Comparison of ENCODE assay signal across 22 cellular contexts in the genomic region with DNA sequence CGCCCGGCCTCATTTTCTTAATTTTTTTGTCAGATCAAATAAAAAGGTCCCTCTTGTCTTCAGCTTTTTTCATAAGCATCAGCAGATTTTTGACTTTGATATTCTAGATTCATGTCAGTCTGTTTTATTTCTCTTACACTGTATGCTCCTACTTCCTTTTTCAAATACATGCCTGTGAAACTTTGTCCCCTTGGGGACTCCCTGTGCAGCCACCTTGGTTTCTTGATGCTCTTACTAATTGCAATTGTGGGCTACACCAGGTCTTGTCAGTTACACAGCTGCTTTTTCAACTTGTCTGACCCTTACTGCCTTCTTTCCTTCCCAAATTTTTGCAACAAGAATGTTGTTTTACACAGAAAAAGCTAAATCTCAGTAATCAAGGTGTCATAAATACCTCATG.
DNase-seq lines count a peak whose midpoint lies in the region; ATAC-seq, FAIRE-seq and TF ChIP-seq lines count a peak whose summit lies in the region.
"Had no signal": no experiment of that assay in that cellular context is flagged by ENCODE, and none has a peak within 500 bp of the region (broad histone marks: within the 10 kb centered on the region; RNA-seq: fewer than 3 reads in every experiment).

No MANE protein-coding gene starts in this region.

- no peak overlapping the region for H3K4me3 ChIP-seq in GM12878
- H3K4me3 ChIP-seq: A549; BLaER1 treated with 17β-estradiol and CSF1 and Interleukin-3, amounts not matched to agents 10 nM and 100 nM had no signal

- TF ChIP-seq POLR2A in GM12878 (IDR thresholded peaks at IDR 0.05; ENCODE audit: low read depth, low read length), result no peak

- H3K27me3 ChIP-seq in GM12878 (replicated peaks in 1 of 2; ENCODE audit: control insufficient read depth in 2 of 2, insufficient read depth in 2 of 2, low read length in 1 of 2), result no peaks in the 10 kb centered on the region
- H3K27me3 ChIP-seq: BLaER1 treated with 17β-estradiol and CSF1 and Interleukin-3, amounts not matched to agents 10 nM and 100 nM had no signal

- no CpG with 5 or more reads among the region's 2 CpGs for WGBS in GM12878 (ENCODE audit: insufficient coverage, insufficient replicate concordance, low lambda C conversion rate, missing lambda C conversion rate)

- ATAC-seq in HG02759 (IDR thresholded peaks at IDR 0.05; ENCODE audit: unreplicated experiment) (peak; percentile 52), GM12878 (peak; percentile 28; the same call in 1 of the 3 replicates), GM19452 (IDR thresholded peaks at IDR 0.05; ENCODE audit: unreplicated experiment) (no peak)
- ATAC-seq: A549; CD8-positive, alpha-beta T cell had no signal

- in situ Hi-C loops in GM12878 (cut with MboI), result no loop called here

- H3K4me2 ChIP-seq in GM12878 (ENCODE audit: control insufficient read depth, insufficient read depth), result no peak overlapping the region
- H3K4me2 ChIP-seq: A549 had no signal

- H3K27me3 Mint-ChIP-seq in activated CD4-positive, alpha-beta T cell treated with anti-CD3 and anti-CD28 coated beads, Interleukin-2, amount 10 ng/mL, durations not matched to agents 24 days and 14 days, result no peaks in the 10 kb centered on the region
- no peaks in the 10 kb centered on the region for H3K27me3 Mint-ChIP-seq in activated CD4-positive, alpha-beta T cell treated with anti-CD3 and anti-CD28 coated beads, Interleukin-2, amount 10 ng/mL, durations not matched to agents 7 days and 5 days
- H3K27me3 Mint-ChIP-seq: B cell; CD4-positive, alpha-beta T cell had no signal

- H3K9me3 Mint-ChIP-seq in activated CD4-positive, alpha-beta T cell treated with anti-CD3 and anti-CD28 coated beads, Interleukin-2, amount 10 ng/mL, durations not matched to agents 24 days and 14 days, result no peaks in the 10 kb centered on the region
- peaks cover 4% of the 10 kb centered on the region for H3K9me3 Mint-ChIP-seq in activated CD4-positive, alpha-beta T cell treated with anti-CD3 and anti-CD28 coated beads, Interleukin-2, amount 10 ng/mL, durations not matched to agents 7 days and 5 days
- H3K9me3 Mint-ChIP-seq: CD8-positive, alpha-beta T cell had no signal

- intact Hi-C loops in activated CD4-positive, alpha-beta T cell treated with anti-CD3 and anti-CD28 coated beads, Interleukin-2, amount 10 ng/mL, durations not matched to agents 24 days and 14 days (cut with micrococcal nuclease), result no loop called here
- intact Hi-C loops in GM12878 (cut with micrococcal nuclease; ENCODE audit: unreplicated experiment), result no loop called here

- no peak overlapping the region for H3K9ac ChIP-seq in GM12878 (ENCODE audit: control insufficient read depth, insufficient read depth, low read length)
- H3K9ac ChIP-seq: BLaER1 treated with 17β-estradiol and CSF1 and Interleukin-3, amounts not matched to agents 10 nM and 100 nM had no signal

- no peak for TF ChIP-seq CTCF in GM12878 (IDR thresholded peaks at IDR 0.05 in 2 of 3, conservative IDR thresholded peaks at IDR 0.05 in 1 of 3; ENCODE audit: control insufficient read depth in 2 of 3, extremely low read depth in 1 of 3, insufficient read depth in 1 of 3, low read depth in 3 of 3, low read length in 3 of 3)

- H3K27ac Mint-ChIP-seq in activated CD4-positive, alpha-beta T cell treated with anti-CD3 and anti-CD28 coated beads, Interleukin-2, amount 10 ng/mL, durations not matched to agents 24 days and 14 days, result no peak overlapping the region
- no peak overlapping the region for H3K27ac Mint-ChIP-seq in activated CD4-positive, alpha-beta T cell treated with anti-CD3 and anti-CD28 coated beads, Interleukin-2, amount 10 ng/mL, durations not matched to agents 7 days and 5 days
- H3K27ac Mint-ChIP-seq: B cell; CD4-positive, alpha-beta T cell; CD8-positive, alpha-beta T cell had no signal

- RAD21 ChIA-PET in GM12878 (lab: Charles Lee; ENCODE audit: unreplicated experiment), result no interaction called here

- H2AFZ ChIP-seq in GM12878 (ENCODE audit: control insufficient read depth, low read depth, low read length), result no peak overlapping the region

- no peak overlapping the region for H3K4me3 Mint-ChIP-seq in activated CD4-positive, alpha-beta T cell treated with anti-CD3 and anti-CD28 coated beads, Interleukin-2, amount 10 ng/mL, durations not matched to agents 24 days and 14 days
- no peak overlapping the region for H3K4me3 Mint-ChIP-seq in activated CD4-positive, alpha-beta T cell treated with anti-CD3 and anti-CD28 coated beads, Interleukin-2, amount 10 ng/mL, durations not matched to agents 7 days and 5 days
- H3K4me3 Mint-ChIP-seq: B cell; CD4-positive, alpha-beta T cell; CD8-positive, alpha-beta T cell had no signal

- no peak for TF ChIP-seq RAD21 in GM12878 (IDR thresholded peaks at IDR 0.05; ENCODE audit: insufficient read depth, low read depth, low read length)

- CTCF ChIA-PET in activated CD4-positive, alpha-beta T cell treated with anti-CD3 and anti-CD28 coated beads, Interleukin-2, amount 10 ng/mL, durations not matched to agents 7 days and 5 days (lab: Charles Lee), result no interaction called here
- CTCF ChIA-PET in GM12878 (lab: Yijun Ruan, JAX), result no interaction called here

- DNase-seq in activated CD4-positive, alpha-beta T cell treated with anti-CD3 and anti-CD28 coated beads, Interleukin-2, amount 10 ng/mL, durations not matched to agents 24 days and 14 days, result peak; percentile 8
- no peak for DNase-seq in activated CD4-positive, alpha-beta T cell treated with anti-CD3 and anti-CD28 coated beads, Interleukin-2, amount 10 ng/mL, durations not matched to agents 7 days and 5 days
- no peak for DNase-seq in GM12878 (ENCODE audit: low read depth, low spot score)
- DNase-seq in midbrain (lab: John Stamatoyannopoulos, UW), result no peak
- DNase-seq: AML-193; Caco-2; Calu3; CD4-positive, alpha-beta T cell; CD8-positive, alpha-beta T cell; DMS79 treated with DMSO at 0.1 percent for 48 hours; GF-D8 had no signal

- no TSS peak for BruUV-seq in GM12878 (replicated peaks; lab: Mats Ljungman, UMichigan)

- no peaks in the 10 kb centered on the region for H3K4me1 ChIP-seq in GM12878 (ENCODE audit: control insufficient read depth, insufficient read depth, low read length)
- H3K4me1 ChIP-seq: A549, Caco-2 had no signal

- no peaks in the 10 kb centered on the region for H3K36me3 ChIP-seq in GM12878 (ENCODE audit: control insufficient read depth in 2 of 2, insufficient read depth in 2 of 2, low read length in 1 of 2)
- H3K36me3 ChIP-seq: BLaER1 treated with 17β-estradiol and CSF1 and Interleukin-3, amounts not matched to agents 10 nM and 100 nM had no signal

- H4K20me1 ChIP-seq in GM12878 (ENCODE audit: control insufficient read depth, insufficient read depth), result no peaks in the 10 kb centered on the region
- H4K20me1 ChIP-seq: BLaER1 treated with 17β-estradiol and CSF1 and Interleukin-3, amounts not matched to agents 10 nM and 100 nM had no signal

- H3K36me3 Mint-ChIP-seq in activated CD4-positive, alpha-beta T cell treated with anti-CD3 and anti-CD28 coated beads, Interleukin-2, amount 10 ng/mL, durations not matched to agents 24 days and 14 days (ENCODE audit: low read depth), result no peaks in the 10 kb centered on the region
- H3K36me3 Mint-ChIP-seq in activated CD4-positive, alpha-beta T cell treated with anti-CD3 and anti-CD28 coated beads, Interleukin-2, amount 10 ng/mL, durations not matched to agents 7 days and 5 days (ENCODE audit: low read depth), result no peaks in the 10 kb centered on the region
- H3K36me3 Mint-ChIP-seq: CD8-positive, alpha-beta T cell had no signal

- no peak overlapping the region for H3K27ac ChIP-seq in GM12878 (ENCODE audit: control insufficient read depth, insufficient read depth)
- H3K27ac ChIP-seq: 22Rv1; A549; BLaER1 treated with 17β-estradiol and CSF1 and Interleukin-3, amounts not matched to agents 10 nM and 100 nM; C4-2B had no signal

- SMC1A ChIA-PET in GM12878 (lab: Charles Lee; ENCODE audit: uncharacterized antibody, unreplicated experiment), result interaction anchor here (0.6 kb wide), 1 partner anchor 504 kb away, joined by 4 read pairs; no protein-coding TSS in a partner anchor

- no peaks in the 10 kb centered on the region for H3K79me2 ChIP-seq in GM12878 (ENCODE audit: control insufficient read depth, insufficient read depth, low read length)

- no peaks in the 10 kb centered on the region for H3K4me1 Mint-ChIP-seq in activated CD4-positive, alpha-beta T cell treated with anti-CD3 and anti-CD28 coated beads, Interleukin-2, amount 10 ng/mL, durations not matched to agents 24 days and 14 days
- H3K4me1 Mint-ChIP-seq in activated CD4-positive, alpha-beta T cell treated with anti-CD3 and anti-CD28 coated beads, Interleukin-2, amount 10 ng/mL, durations not matched to agents 7 days and 5 days, result no peaks in the 10 kb centered on the region
- H3K4me1 Mint-ChIP-seq: B cell had no signal

- no peak for TF ChIP-seq EP300 in GM12878 (IDR thresholded peaks at IDR 0.05; ENCODE audit: borderline replicate concordance in 1 of 2, control insufficient read depth in 1 of 2, low read depth in 2 of 2, low read length in 2 of 2)

- H3K9me3 ChIP-seq in GM12878 (replicated peaks; ENCODE audit: control insufficient read depth, insufficient read depth, low read length), result no peaks in the 10 kb centered on the region
- H3K9me3 ChIP-seq: Caco-2 had no signal

- POLR2A ChIA-PET in activated CD4-positive, alpha-beta T cell treated with anti-CD3 and anti-CD28 coated beads, Interleukin-2, amount 10 ng/mL, durations not matched to agents 7 days and 5 days (lab: Charles Lee), result no interaction called here
- POLR2A ChIA-PET in GM12878 (lab: Charles Lee), result no interaction called here

- FAIRE-seq in GM12878 (lab: Jason Lieb, UNC), result no peak
- FAIRE-seq: A549, D721Med, G401.6, GM12892, GM18507 had no signal

TF ChIP-seq in GM12878, 131 proteins besides CTCF, POLR2A, EP300 and RAD21 (continues in another document):
- TF ChIP-seq CREM (IDR thresholded peaks at IDR 0.05; ENCODE audit: low read depth) (no peak), JUNB (IDR thresholded peaks at IDR 0.05) (no peak), CHD1 (IDR thresholded peaks at IDR 0.05; ENCODE audit: low read depth, low read length) (no peak), CHD4 (IDR thresholded peaks at IDR 0.05) (no peak), PAX5 (IDR thresholded peaks at IDR 0.05; ENCODE audit: borderline replicate concordance, low read depth, low read length) (no peak), PAX8 (IDR thresholded peaks at IDR 0.05) (no peak), HCFC1 (IDR thresholded peaks at IDR 0.05; ENCODE audit: low read length) (no peak), BACH1 (IDR thresholded peaks at IDR 0.05; ENCODE audit: borderline replicate concordance) (no peak), POLR2AphosphoS5 (IDR thresholded peaks at IDR 0.05; ENCODE audit: low read length) (no peak)
- TF ChIP-seq, protein P1, sequence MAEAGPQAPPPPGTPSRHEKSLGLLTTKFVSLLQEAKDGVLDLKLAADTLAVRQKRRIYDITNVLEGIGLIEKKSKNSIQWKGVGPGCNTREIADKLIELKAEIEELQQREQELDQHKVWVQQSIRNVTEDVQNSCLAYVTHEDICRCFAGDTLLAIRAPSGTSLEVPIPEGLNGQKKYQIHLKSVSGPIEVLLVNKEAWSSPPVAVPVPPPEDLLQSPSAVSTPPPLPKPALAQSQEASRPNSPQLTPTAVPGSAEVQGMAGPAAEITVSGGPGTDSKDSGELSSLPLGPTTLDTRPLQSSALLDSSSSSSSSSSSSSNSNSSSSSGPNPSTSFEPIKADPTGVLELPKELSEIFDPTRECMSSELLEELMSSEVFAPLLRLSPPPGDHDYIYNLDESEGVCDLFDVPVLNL (IDR thresholded peaks at IDR 0.05; ENCODE audit: low read depth, low read length), result no peak
